39 cellular contexts compared by ENCODE assay signal in genomic region chr7:130708766-130709165, GRCh38. TPM values are rescaled to one million over a fixed set of nuclear protein-coding genes. Genes with fewer than 3 reads are reported as not detected.
"Had no signal": no experiment of that assay in that cellular context is flagged by ENCODE, and none has a peak within 500 bp of the region (broad histone marks: within the 10 kb centered on the region; RNA-seq: fewer than 3 reads in every experiment).

No MANE protein-coding gene starts in this region.

- DNase-seq: activated effector memory CD4-positive, alpha-beta T cell treated with anti-CD3 and anti-CD28 coated beads, Interleukin-2, amount 50 U/mL, for 16 hours; activated effector memory CD4-positive, alpha-beta T cell treated with Interleukin-2 at 50 U/mL for 16 hours; activated gamma-delta T cell; activated gamma-delta T cell treated with Interleukin-2 at 50 U/mL for 16 hours; activated naive CD4-positive, alpha-beta T cell; activated naive CD4-positive, alpha-beta T cell treated with anti-CD3 and anti-CD28 coated beads for 36 hours; activated naive CD4-positive, alpha-beta T cell treated with anti-CD3 and anti-CD28 coated beads, Interleukin-2, amount 10 ng/mL, durations not matched to agents 7 days and 5 days; activated naive CD4-positive, alpha-beta T cell treated with anti-CD3 and anti-CD28 coated beads, Interleukin-2, amount 50 U/mL, for 16 hours; activated naive CD4-positive, alpha-beta T cell treated with Interleukin-2 at 50 U/mL for 16 hours; activated naive CD8-positive, alpha-beta T cell treated with anti-CD3 and anti-CD28 coated beads for 36 hours; activated naive CD8-positive, alpha-beta T cell treated with anti-CD3 and anti-CD28 coated beads, Interleukin-2, amount 10 ng/mL, durations not matched to agents 7 days and 5 days; activated naive CD8-positive, alpha-beta T cell treated with anti-CD3 and anti-CD28 coated beads, Interleukin-2, amount 50 U/mL, for 24 hours; activated T-cell treated with anti-CD3 and anti-CD28 coated beads, Interleukin-2, amount 50 U/mL, for 1 hour; activated T-cell treated with anti-CD3 and anti-CD28 coated beads, Interleukin-2, amount 50 U/mL, for 24 hours; activated T-cell treated with anti-CD3 and anti-CD28 coated beads, Interleukin-2, amount 50 U/mL, for 4 hours; activated T-cell treated with anti-CD3 and anti-CD28 coated beads, Interleukin-2, amount 50 U/mL, for 48 hours; activated T-cell treated with anti-CD3 and anti-CD28 coated beads, Interleukin-2, amount 50 U/mL, for 72 hours; adrenal gland; amniotic stem cell; amygdala; anterior cingulate cortex; aorta; body of pancreas; brain microvascular endothelial cell; caudate nucleus; central memory CD4-positive, alpha-beta T cell; cerebellar nuclear complex had no signal

- H3K4me1 ChIP-seq: adrenal gland, ascending aorta, body of pancreas, breast epithelium had no signal

- FAIRE-seq: astrocyte had no signal

- H3K36me3 ChIP-seq: adrenal gland, ascending aorta, brain microvascular endothelial cell, breast epithelium, cardiac muscle cell had no signal

- H3K27me3 ChIP-seq: adrenal gland, ascending aorta, body of pancreas, brain microvascular endothelial cell, breast epithelium, cardiac muscle cell had no signal

- ATAC-seq: activated naive CD4-positive, alpha-beta T cell treated with anti-CD3 and anti-CD28 coated beads, Interleukin-2, amount 50 U/mL, for 72 hours; activated naive CD8-positive, alpha-beta T cell treated with anti-CD3 and anti-CD28 coated beads, Interleukin-2, amount 50 U/mL, for 24 hours; activated T-cell treated with anti-CD3 and anti-CD28 coated beads, Interleukin-2, amount 50 U/mL, for 4 hours; activated T-cell treated with anti-CD3 and anti-CD28 coated beads, Interleukin-2, amount 50 U/mL, for 72 hours; activated T-helper 17 cell treated with anti-CD3 and anti-CD28 coated beads, Interleukin-2, amount 50 U/mL, for 72 hours; body of pancreas had no signal

- H3K4me3 ChIP-seq: adrenal gland, ascending aorta, body of pancreas, breast epithelium, cardiac muscle cell had no signal

- H3K9me3 ChIP-seq: adrenal gland, ascending aorta, body of pancreas had no signal

- H3K27ac ChIP-seq: adrenal gland, ascending aorta, body of pancreas, brain microvascular endothelial cell, breast epithelium, cardiac muscle cell had no signal

RNA-seq across cellular contexts. Expression of gene TSGA13, which starts 22.4 kb away (rescaled TPM):
- total RNA-seq: activated naive CD4-positive, alpha-beta T cell treated with anti-CD3 and anti-CD28 coated beads for 36 hours; activated naive CD4-positive, alpha-beta T cell treated with anti-CD3 and anti-CD28 coated beads, Interleukin-2, amount 50 U/mL, for 72 hours; activated naive CD8-positive, alpha-beta T cell treated with anti-CD3 and anti-CD28 coated beads for 36 hours; activated naive CD8-positive, alpha-beta T cell treated with anti-CD3 and anti-CD28 coated beads, Interleukin-2, amount 10 ng/mL, durations not matched to agents 7 days and 5 days; activated T-cell treated with anti-CD3 and anti-CD28 coated beads, Interleukin-2, amount 50 U/mL, for 4 hours; activated T-cell treated with anti-CD3 and anti-CD28 coated beads, Interleukin-2, amount 50 U/mL, for 72 hours; activated T-helper 1 cell treated with anti-CD3 and anti-CD28 coated beads, Interleukin-12 subunit alpha, Interleukin-12 subunit beta, Interleukin-2, Interleukin-4 antibody, amounts not matched to agents 30 ng/mL and 10 ng/mL and 1 ng/mL, durations not matched to agents 14 hours and 24 hours and 36 hours; activated T-helper 17 cell treated with anti-CD3 and anti-CD28 coated beads, Interleukin-2, amount 50 U/mL, for 72 hours; activated T-helper 2 cell treated with anti-CD3 and anti-CD28 coated beads, Interferon-gamma antibody, Interleukin-2, Interleukin-4, amounts not matched to agents 10 μg/mL and 5 μg/mL and 100 μg/mL, durations not matched to agents 14 hours and 24 hours and 36 hours; adrenal gland; aorta; ascending aorta; astrocyte; body of pancreas; breast epithelium; cardiac muscle cell; cardiac septum; cerebellum; chondrocyte had no signal
- polyA plus RNA-seq: adipose tissue, adrenal gland, aorta, cardiac muscle cell had no signal

RNA-seq across cellular contexts. Expression of gene KLF14, which starts 25.2 kb away (rescaled TPM):
- total RNA-seq: activated naive CD4-positive, alpha-beta T cell treated with anti-CD3 and anti-CD28 coated beads for 36 hours; activated naive CD4-positive, alpha-beta T cell treated with anti-CD3 and anti-CD28 coated beads, Interleukin-2, amount 50 U/mL, for 72 hours; activated naive CD8-positive, alpha-beta T cell treated with anti-CD3 and anti-CD28 coated beads for 36 hours; activated naive CD8-positive, alpha-beta T cell treated with anti-CD3 and anti-CD28 coated beads, Interleukin-2, amount 10 ng/mL, durations not matched to agents 7 days and 5 days; activated T-cell treated with anti-CD3 and anti-CD28 coated beads, Interleukin-2, amount 50 U/mL, for 4 hours; activated T-helper 1 cell treated with anti-CD3 and anti-CD28 coated beads, Interleukin-12 subunit alpha, Interleukin-12 subunit beta, Interleukin-2, Interleukin-4 antibody, amounts not matched to agents 30 ng/mL and 10 ng/mL and 1 ng/mL, durations not matched to agents 14 hours and 24 hours and 36 hours; activated T-helper 17 cell treated with anti-CD3 and anti-CD28 coated beads, Interleukin-2, amount 50 U/mL, for 72 hours; activated T-helper 2 cell treated with anti-CD3 and anti-CD28 coated beads, Interferon-gamma antibody, Interleukin-2, Interleukin-4, amounts not matched to agents 10 μg/mL and 5 μg/mL and 100 μg/mL, durations not matched to agents 14 hours and 24 hours and 36 hours; ascending aorta; cardiac muscle cell; cardiac septum; cerebellum; chondrocyte had no signal
- polyA plus RNA-seq: aorta, cardiac muscle cell had no signal
